8 cellular contexts compared by ENCODE assay signal in the genomic region with DNA sequence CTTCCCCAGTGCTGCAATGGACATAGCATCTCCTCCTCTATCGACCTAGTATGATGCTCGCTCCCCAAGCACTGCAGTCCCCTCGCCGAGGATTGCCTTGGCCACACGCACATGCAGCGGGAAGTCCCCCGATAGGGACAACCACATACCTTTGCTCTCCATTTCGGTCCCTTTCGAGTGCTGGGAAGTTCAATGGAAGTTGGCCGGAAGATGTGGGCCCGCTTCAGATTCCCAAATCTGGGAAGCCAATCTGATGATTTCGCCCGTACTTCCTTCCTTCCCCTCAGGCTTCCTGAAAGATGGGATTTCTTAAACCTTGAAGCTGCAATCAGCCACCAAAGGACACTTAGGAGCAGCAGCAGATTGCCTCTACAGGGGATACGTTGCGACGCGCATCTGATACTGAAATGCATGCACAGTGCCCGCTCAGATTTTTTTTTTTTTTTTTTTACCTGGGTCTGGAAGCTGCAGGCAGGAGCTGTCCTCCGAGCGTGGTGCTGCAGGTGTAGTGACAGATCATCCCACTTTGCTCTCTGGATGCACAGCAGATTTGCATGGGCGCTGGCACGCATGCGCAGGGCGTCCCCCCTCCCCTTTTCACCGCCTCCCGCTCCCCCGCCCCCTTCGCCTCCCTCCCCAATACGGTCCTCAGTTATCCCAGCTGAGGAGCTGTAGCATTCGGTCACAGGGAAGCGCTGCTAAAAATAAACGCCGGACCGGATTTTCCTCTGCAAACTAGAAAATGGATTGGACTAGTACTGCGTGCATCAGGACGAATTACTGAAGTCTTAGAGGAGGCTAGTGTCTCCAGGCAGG. TPM values are rescaled to one million over a fixed set of nuclear protein-coding genes. Genes with fewer than 3 reads are reported as not detected.
A peak's percentile ranks its signal among the peaks of the same experiment; 100 is the strongest.
DNase-seq lines count a peak whose midpoint lies in the region; ATAC-seq and TF ChIP-seq lines count a peak whose summit lies in the region.

A gene (minus strand): TSS at position 510 of the 816 bp plus-strand sequence.

- no peak for TF ChIP-seq CTCF in heart right ventricle (IDR thresholded peaks at IDR 0.05)

- WGBS in heart right ventricle, 2 donors = 0 to 1% methylated on average over 36 of the region's 36 CpGs
- no CpG with 5 or more reads among the region's 36 CpGs for WGBS in trophoblast cell (ENCODE audit: extremely low coverage, insufficient coverage, insufficient read length)

- H2AFZ ChIP-seq in trophoblast cell (ENCODE audit: insufficient read depth, low read length, poor library complexity) = no peak within 1 kb of the TSS

- H3K36me3 ChIP-seq in heart right ventricle (no peaks in the 10 kb centered on the region), trophoblast cell (ENCODE audit: control insufficient read depth in 1 of 2, insufficient read depth in 2 of 2, low read length in 2 of 2) (no peaks in the 10 kb centered on the region)

- peak within 1 kb of the TSS; percentile 35 to 64 (median 53) for H3K4me3 ChIP-seq in heart right ventricle
- no peak within 1 kb of the TSS for H3K4me3 ChIP-seq in trophoblast cell (ENCODE audit: low read depth, low read length)

- no peak within 1 kb of the TSS for H2AK5ac ChIP-seq in trophoblast cell (ENCODE audit: low read length)

- no peak within 1 kb of the TSS for H2BK5ac ChIP-seq in trophoblast cell (ENCODE audit: low read depth, low read length, poor library complexity)

- H4K8ac ChIP-seq in trophoblast cell (ENCODE audit: low read depth, low read length) = no peak within 1 kb of the TSS

- H3K23ac ChIP-seq in trophoblast cell (ENCODE audit: low read length) = no peak within 1 kb of the TSS

- no peaks in the 10 kb centered on the region for H3K27me3 ChIP-seq in heart right ventricle
- H3K27me3 ChIP-seq in trophoblast cell (ENCODE audit: insufficient read depth, low read length) = no peaks in the 10 kb centered on the region

- H3K9me3 ChIP-seq in heart right ventricle (no peaks in the 10 kb centered on the region), trophoblast cell (ENCODE audit: insufficient read depth, low read depth, low read length) (no peaks in the 10 kb centered on the region)

- no peak within 1 kb of the TSS for H3K27ac Mint-ChIP-seq in activated T-helper 17 cell treated with anti-CD3 and anti-CD28 coated beads, Interleukin-2, amount 50 U/mL, for 72 hours

- H3K27ac ChIP-seq in heart right ventricle = peak within 1 kb of the TSS; percentile 44 to 82 (median 68)
- H3K27ac ChIP-seq in trophoblast cell (ENCODE audit: low read depth, low read length) = no peak within 1 kb of the TSS

- peaks cover 47% of the 10 kb centered on the region for H3K27me3 Mint-ChIP-seq in activated T-helper 17 cell treated with anti-CD3 and anti-CD28 coated beads, Interleukin-2, amount 50 U/mL, for 72 hours

- H3K14ac ChIP-seq in trophoblast cell (ENCODE audit: low read length) = no peak within 1 kb of the TSS

- H2BK12ac ChIP-seq in trophoblast cell (ENCODE audit: low read length) = no peak within 1 kb of the TSS

- no peak for ATAC-seq in activated T-helper 17 cell treated with anti-CD3 and anti-CD28 coated beads, Interleukin-2, amount 50 U/mL, for 72 hours (replicated peaks)
- ATAC-seq in heart right ventricle = peak; percentile 90 to 96 (median 94)
- ATAC-seq in GM21515 (IDR thresholded peaks at IDR 0.05; ENCODE audit: unreplicated experiment) = no peak

- H3K79me2 ChIP-seq in trophoblast cell (ENCODE audit: control insufficient read depth, insufficient read depth, low read length, poor library complexity) = no peaks in the 10 kb centered on the region

- H2BK120ac ChIP-seq in trophoblast cell (ENCODE audit: insufficient read depth, low read length, poor library complexity) = no peak within 1 kb of the TSS

- DNase-seq in DMS53 treated with DMSO at 0.1 percent for 48 hours (lab: John Stamatoyannopoulos, UW; ENCODE audit: unreplicated experiment) = peak; percentile 69
- peak; percentile 60 for DNase-seq in NCI-H146 treated with DMSO at 0.1 percent for 48 hours (lab: John Stamatoyannopoulos, UW; ENCODE audit: unreplicated experiment)
- DNase-seq in heart right ventricle = peak; percentile 86 to 87
- DNase-seq in trophoblast cell = peak; percentile 37 to 56
- DNase-seq in MV-4-11 (lab: John Stamatoyannopoulos, UW) = no peak
- DNase-seq in GDM1 (lab: John Stamatoyannopoulos, UW) = no peak

- no peak within 1 kb of the TSS for H4K12ac ChIP-seq in trophoblast cell (ENCODE audit: low read depth, low read length)

- intact Hi-C loops in heart right ventricle (cut with DNase I) = loop anchor here in 4 of 10 donors (2.0 to 10.0 kb wide), 5 partner anchors 90 to 160 kb away; no protein-coding TSS in a partner anchor

- H3K9me3 Mint-ChIP-seq in activated T-helper 17 cell treated with anti-CD3 and anti-CD28 coated beads, Interleukin-2, amount 50 U/mL, for 72 hours = no peaks in the 10 kb centered on the region

- no peaks in the 10 kb centered on the region for H3K79me1 ChIP-seq in trophoblast cell (ENCODE audit: low read length)

- peaks cover 6% of the 10 kb centered on the region for H3K4me1 Mint-ChIP-seq in activated T-helper 17 cell treated with anti-CD3 and anti-CD28 coated beads, Interleukin-2, amount 50 U/mL, for 72 hours

- H3K4me1 ChIP-seq in heart right ventricle (peaks cover 0 to 22% (median 4%) of the 10 kb centered on the region in 9 donors), trophoblast cell (ENCODE audit: control insufficient read depth in 1 of 2, insufficient read depth in 2 of 2, low read length in 2 of 2) (no peaks in the 10 kb centered on the region)

- no peak within 1 kb of the TSS for H3K9ac ChIP-seq in trophoblast cell (ENCODE audit: low read length)

- H3K18ac ChIP-seq in trophoblast cell (ENCODE audit: low read length) = no peak within 1 kb of the TSS

- peak within 1 kb of the TSS; percentile 27 for H3K4me3 Mint-ChIP-seq in activated T-helper 17 cell treated with anti-CD3 and anti-CD28 coated beads, Interleukin-2, amount 50 U/mL, for 72 hours

- peak within 1 kb of the TSS; percentile 57 for H3K4me2 ChIP-seq in trophoblast cell (ENCODE audit: low read length)

- H3K36me3 Mint-ChIP-seq in activated T-helper 17 cell treated with anti-CD3 and anti-CD28 coated beads, Interleukin-2, amount 50 U/mL, for 72 hours (ENCODE audit: low read depth) = no peaks in the 10 kb centered on the region

- no peak within 1 kb of the TSS for H3K4ac ChIP-seq in trophoblast cell (ENCODE audit: low read depth, low read length)

- no peak within 1 kb of the TSS for H4K91ac ChIP-seq in trophoblast cell (ENCODE audit: low read depth, low read length)

RNA-seq across cellular contexts. Expression of the gene that starts here (rescaled TPM):
- under 1 TPM in 1 of 2 donors, not detected in 1; 0.37 TPM for total RNA-seq in activated T-helper 17 cell treated with anti-CD3 and anti-CD28 coated beads, Interleukin-2, amount 50 U/mL, for 72 hours
- 100 to 1,000 TPM; 219 to 504 (median 313) TPM for total RNA-seq in heart right ventricle
- polyA plus RNA-seq in heart right ventricle = 100 to 1,000 TPM in 1 of 2 donors, 10 to 100 TPM in 1; 26.5 to 406 TPM
- polyA plus RNA-seq in trophoblast cell (2013) = 10.4 and 12.2 TPM in 2 replicates

Comparison
In these comparisons a context has a peak if more than half of its experiments do, and no peak if none do; other contexts are left out.
1. RNA of the gene that starts here (total RNA-seq): 219 to 504 TPM in heart right ventricle; 0.37 TPM in activated T-helper 17 cell treated with anti-CD3 and anti-CD28 coated beads, Interleukin-2, amount 50 U/mL, for 72 hours; every median in the first group is over 100 times any median in the second.
2. DNase-seq: peak in DMS53 treated with DMSO at 0.1 percent for 48 hours (single experiment), NCI-H146 treated with DMSO at 0.1 percent for 48 hours (single experiment), heart right ventricle (2 of 2) and trophoblast cell (2 of 2); none in MV-4-11 (single experiment) and GDM1 (single experiment).
3. ATAC-seq: peak in heart right ventricle (8 of 8); none in activated T-helper 17 cell treated with anti-CD3 and anti-CD28 coated beads, Interleukin-2, amount 50 U/mL, for 72 hours (single experiment) and GM21515 (single experiment).